In the genomic region with DNA sequence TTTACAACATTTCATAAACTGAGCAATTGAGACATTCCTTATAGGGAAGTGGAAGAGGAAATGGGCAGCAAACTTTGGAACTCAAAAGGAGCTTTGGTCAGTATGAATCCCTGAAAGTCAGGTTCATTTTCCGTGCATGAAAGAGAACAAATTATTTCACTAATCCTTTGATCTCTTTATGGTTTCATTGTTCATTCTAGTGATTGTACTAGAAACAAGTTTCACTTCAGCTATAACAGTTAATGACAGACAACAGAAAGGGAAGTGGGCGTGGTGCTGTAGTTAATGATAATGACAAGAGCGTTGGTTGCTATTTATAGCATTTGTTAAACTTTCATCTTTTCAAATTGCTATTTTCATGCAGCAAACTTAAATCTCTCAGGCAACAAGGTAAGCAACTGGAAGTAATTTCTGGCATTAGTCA, we compare ENCODE assay signal across 9 cellular contexts.
A peak's percentile ranks its signal among the peaks of the same experiment; 100 is the strongest.
DNase-seq lines count a peak whose midpoint lies in the region; ATAC-seq, FAIRE-seq and TF ChIP-seq lines count a peak whose summit lies in the region.
"Had no signal": no experiment of that assay in that cellular context is flagged by ENCODE, and none has a peak within 500 bp of the region (broad histone marks: within the 10 kb centered on the region; RNA-seq: fewer than 3 reads in every experiment).

No MANE protein-coding gene starts in this region.

- no peak for DNase-seq in GM12891 (ENCODE audit: insufficient read length, low spot score)
- no peak for DNase-seq in NCI-H526 (lab: John Stamatoyannopoulos, UW)
- DNase-seq in COLO829 (ENCODE audit: low spot score): no peak
- DNase-seq in NCI-H774 (lab: John Stamatoyannopoulos, UW): no peak
- no peak for DNase-seq in stimulated activated CD4-positive, alpha-beta T cell treated with anti-CD3 and anti-CD28 coated beads, Interleukin-1b, Interleukin-23, amount 100 ng/mL, for 48 hours
- DNase-seq: midbrain had no signal

- no peak for TF ChIP-seq POLR2A in GM12891 (IDR thresholded peaks at IDR 0.05; ENCODE audit: low read depth, low read length)

- FAIRE-seq in GM12891 (lab: Jason Lieb, UNC) (no peak), colon (lab: Jason Lieb, UNC) (peak; percentile 91)

- peak; percentile 85 for ATAC-seq in GM21515 (IDR thresholded peaks at IDR 0.05; ENCODE audit: unreplicated experiment)
- peak; percentile 89 for ATAC-seq in HG03432 (IDR thresholded peaks at IDR 0.05; ENCODE audit: unreplicated experiment)

TF ChIP-seq in GM12891, 5 proteins besides CTCF, POLR2A, EP300 and RAD21:
- TF ChIP-seq PAX5 (IDR thresholded peaks at IDR 0.05; ENCODE audit: insufficient read depth, low read length, severe bottlenecking): no peak
- TF ChIP-seq SPI1 (IDR thresholded peaks at IDR 0.05; ENCODE audit: low read depth, low read length): peak; percentile 46
